ENCODE assay signal across 28 cellular contexts in genomic region chr3:45060165-45060897, GRCh38. TPM values are rescaled to one million over a fixed set of nuclear protein-coding genes. Genes with fewer than 3 reads are reported as not detected.
DNase-seq lines count a peak whose midpoint lies in the region; ATAC-seq and TF ChIP-seq lines count a peak whose summit lies in the region.
"Had no signal": no experiment of that assay in that cellular context is flagged by ENCODE, and none has a peak within 500 bp of the region (broad histone marks: within the 10 kb centered on the region; RNA-seq: fewer than 3 reads in every experiment).

No MANE protein-coding gene starts in this region.

- no peak overlapping the region for H3K4me3 Mint-ChIP-seq in stimulated activated naive CD8-positive, alpha-beta T cell treated with anti-CD3 and anti-CD28 coated beads, Interleukin-15, Interleukin-2, amounts not matched to agents 100 ng/mL and 50 ng/mL, for 24 hours
- no peak overlapping the region for H3K4me3 Mint-ChIP-seq in stimulated activated naive CD8-positive, alpha-beta T cell treated with anti-CD3 and anti-CD28 coated beads, Interleukin-15, amount 100 ng/mL, for 72 hours
- H3K4me3 Mint-ChIP-seq in WTC11 = no peak overlapping the region
- H3K4me3 Mint-ChIP-seq: activated CD4-positive, alpha-beta memory T cell treated with anti-CD3 and anti-CD28 coated beads for 36 hours; activated naive CD8-positive, alpha-beta T cell treated with anti-CD3 and anti-CD28 coated beads, Interleukin-2, amount 50 U/mL, for 24 hours; IgD-negative memory B cell; nephron progenitor cell; T-helper 17 cell had no signal

- intact Hi-C loops in left colon (cut with DNase I, micrococcal nuclease) = no loop called here

- H3K27ac Mint-ChIP-seq in stimulated activated naive CD8-positive, alpha-beta T cell treated with anti-CD3 and anti-CD28 coated beads, Interleukin-15, Interleukin-2, amounts not matched to agents 100 ng/mL and 50 ng/mL, for 24 hours = peak overlapping the region; percentile 55
- peak overlapping the region in 1 of 2 donors; percentile 61 for H3K27ac Mint-ChIP-seq in stimulated activated naive CD8-positive, alpha-beta T cell treated with anti-CD3 and anti-CD28 coated beads, Interleukin-15, amount 100 ng/mL, for 72 hours
- no peak overlapping the region for H3K27ac Mint-ChIP-seq in WTC11
- H3K27ac Mint-ChIP-seq: activated CD4-positive, alpha-beta memory T cell treated with anti-CD3 and anti-CD28 coated beads for 36 hours; activated naive CD8-positive, alpha-beta T cell treated with anti-CD3 and anti-CD28 coated beads, Interleukin-2, amount 50 U/mL, for 24 hours; IgD-negative memory B cell; nephron progenitor cell; T-helper 17 cell had no signal

- no peak for TF ChIP-seq CTCF in WTC11 (IDR thresholded peaks at IDR 0.05)

- DNase-seq in stimulated activated naive CD8-positive, alpha-beta T cell treated with anti-CD3 and anti-CD28 coated beads, Interleukin-15, amount 100 ng/mL, for 72 hours = no peak
- DNase-seq in WTC11 (ENCODE audit: low spot score) (no peak), fibroblast of peridontal ligament (ENCODE audit: extremely low read depth) (peak; percentile 48), hippocampal formation (lab: John Stamatoyannopoulos, UW) (no peak), left colon (no peak), NCI-H2227 (lab: John Stamatoyannopoulos, UW; ENCODE audit: unreplicated experiment) (no peak)
- no peak for DNase-seq in central memory CD4-positive, alpha-beta T cell
- DNase-seq: activated CD4-positive, alpha-beta memory T cell treated with anti-CD3 and anti-CD28 coated beads for 36 hours; activated CD4-positive, CD25-positive, alpha-beta regulatory T cell treated with anti-CD3 and anti-CD28 coated beads, Interleukin-2, amount 50 U/mL, for 72 hours; activated naive CD4-positive, alpha-beta T cell; activated naive CD8-positive, alpha-beta T cell treated with anti-CD3 and anti-CD28 coated beads, Interleukin-2, amount 50 U/mL, for 24 hours; H7; mammary epithelial cell; NCI-H1092 treated with DMSO at 0.1 percent for 48 hours; NCI-H187 treated with DMSO at 0.1 percent for 48 hours; NCI-H2171 treated with DMSO at 0.1 percent for 48 hours; NCI-H510A treated with DMSO at 0.1 percent for 48 hours; nephron progenitor cell; NK-92 treated with Interleukin-12 subunit alpha and Interleukin-12 subunit beta, amount 100 ng/mL, for 24 hours; PC-3; spleen; T-helper 17 cell; tibial artery had no signal

- H3K4me1 Mint-ChIP-seq in stimulated activated naive CD8-positive, alpha-beta T cell treated with anti-CD3 and anti-CD28 coated beads, Interleukin-15, Interleukin-2, amounts not matched to agents 100 ng/mL and 50 ng/mL, for 24 hours (ENCODE audit: low read depth) = peaks cover 27% of the 10 kb centered on the region
- H3K4me1 Mint-ChIP-seq in stimulated activated naive CD8-positive, alpha-beta T cell treated with anti-CD3 and anti-CD28 coated beads, Interleukin-15, amount 100 ng/mL, for 72 hours = peaks cover 31% of the 10 kb centered on the region
- peaks cover 24% of the 10 kb centered on the region for H3K4me1 Mint-ChIP-seq in WTC11

- H3K27me3 Mint-ChIP-seq in stimulated activated naive CD8-positive, alpha-beta T cell treated with anti-CD3 and anti-CD28 coated beads, Interleukin-15, Interleukin-2, amounts not matched to agents 100 ng/mL and 50 ng/mL, for 24 hours = peaks cover 11% of the 10 kb centered on the region
- peaks cover 9% of the 10 kb centered on the region for H3K27me3 Mint-ChIP-seq in stimulated activated naive CD8-positive, alpha-beta T cell treated with anti-CD3 and anti-CD28 coated beads, Interleukin-15, amount 100 ng/mL, for 72 hours
- H3K27me3 Mint-ChIP-seq in WTC11 (ENCODE audit: low read depth) = peaks cover 83% of the 10 kb centered on the region

- CTCF ChIA-PET in WTC11 (lab: Charles Lee) = interaction anchor here (0.6 to 1.6 kb wide), 3 partner anchors 150 to 763 kb away, joined by 3 to 4 read pairs (median 3); no protein-coding TSS in a partner anchor

- no peaks in the 10 kb centered on the region for H3K36me3 Mint-ChIP-seq in stimulated activated naive CD8-positive, alpha-beta T cell treated with anti-CD3 and anti-CD28 coated beads, Interleukin-15, Interleukin-2, amounts not matched to agents 100 ng/mL and 50 ng/mL, for 24 hours (ENCODE audit: low read depth)
- no peaks in the 10 kb centered on the region for H3K36me3 Mint-ChIP-seq in WTC11
- H3K36me3 Mint-ChIP-seq: activated CD4-positive, alpha-beta memory T cell treated with anti-CD3 and anti-CD28 coated beads for 36 hours; IgD-negative memory B cell had no signal

- POLR2A ChIA-PET in WTC11 (lab: Charles Lee) = no interaction called here

- no peaks in the 10 kb centered on the region for H3K9me3 Mint-ChIP-seq in stimulated activated naive CD8-positive, alpha-beta T cell treated with anti-CD3 and anti-CD28 coated beads, Interleukin-15, Interleukin-2, amounts not matched to agents 100 ng/mL and 50 ng/mL, for 24 hours
- no peaks in the 10 kb centered on the region for H3K9me3 Mint-ChIP-seq in stimulated activated naive CD8-positive, alpha-beta T cell treated with anti-CD3 and anti-CD28 coated beads, Interleukin-15, amount 100 ng/mL, for 72 hours
- H3K9me3 Mint-ChIP-seq in WTC11 = no peaks in the 10 kb centered on the region
- H3K9me3 Mint-ChIP-seq: activated CD4-positive, alpha-beta memory T cell treated with anti-CD3 and anti-CD28 coated beads for 36 hours; activated naive CD8-positive, alpha-beta T cell treated with anti-CD3 and anti-CD28 coated beads, Interleukin-2, amount 50 U/mL, for 24 hours; IgD-negative memory B cell; nephron progenitor cell had no signal

- no peak for ATAC-seq in stimulated activated naive CD8-positive, alpha-beta T cell treated with anti-CD3 and anti-CD28 coated beads, Interleukin-15, amount 100 ng/mL, for 72 hours
- ATAC-seq in WTC11 = peak; percentile 54
- no peak for ATAC-seq in left colon
- ATAC-seq: A549; activated naive CD8-positive, alpha-beta T cell treated with anti-CD3 and anti-CD28 coated beads, Interleukin-2, amount 50 U/mL, for 24 hours; gastroesophageal sphincter; GM12878; PC-3; T-helper 17 cell had no signal

TF ChIP-seq in WTC11, 78 proteins besides CTCF, POLR2A, EP300 and RAD21:
- TF ChIP-seq PRRX2 (CRISPR knock-in tag; IDR thresholded peaks at IDR 0.05) (no peak), USF2 (CRISPR knock-in tag; IDR thresholded peaks at IDR 0.05) (no peak), ZNF671 (CRISPR knock-in tag; IDR thresholded peaks at IDR 0.05) (no peak), ZNF317 (CRISPR knock-in tag; IDR thresholded peaks at IDR 0.05; ENCODE audit: borderline replicate concordance, low read depth) (no peak), ZNF423 (CRISPR knock-in tag; IDR thresholded peaks at IDR 0.05) (no peak), E2F1 (CRISPR knock-in tag; IDR thresholded peaks at IDR 0.05) (no peak), ZSCAN18 (CRISPR knock-in tag; IDR thresholded peaks at IDR 0.05) (no peak), MXD4 (CRISPR knock-in tag; IDR thresholded peaks at IDR 0.05; ENCODE audit: borderline replicate concordance) (no peak)
TF ChIP-seq in WTC11: peak in this region for 0.

RNA-seq across cellular contexts. Expression of gene CLEC3B, which starts 34.2 kb away (rescaled TPM):
- total RNA-seq in WTC11 (2021) (0.57 to 0.92 TPM (median 0.81 TPM) in 3 replicates), left colon (10 to 100 TPM; 13.7 to 19.2 TPM)
- total RNA-seq: activated CD4-positive, alpha-beta memory T cell treated with anti-CD3 and anti-CD28 coated beads for 36 hours; H7 had no signal
